ENCODE assay signal across 8 cellular contexts in genomic region chr17:8189711-8190477, GRCh38. TPM values are rescaled to one million over a fixed set of nuclear protein-coding genes. Genes with fewer than 3 reads are reported as not detected.
DNase-seq lines count a peak whose midpoint lies in the region; ATAC-seq and TF ChIP-seq lines count a peak whose summit lies in the region.

TSS of gene BORCS6 (minus strand) at chr17:8190180. CDS start at chr17:8190140, 40 bp downstream.

- peaks cover 0 to 13% (median 11%) of the 10 kb centered on the region in 3 donors for H3K4me1 Mint-ChIP-seq in T-cell
- peaks cover 1% of the 10 kb centered on the region for H3K4me1 Mint-ChIP-seq in progenitor cell of endocrine pancreas (ENCODE audit: low read depth)

- H3K4me3 ChIP-seq in GM12875 (ENCODE audit: low read depth, low read length) (peak within 1 kb of the TSS; percentile 97), adrenal gland (peak within 1 kb of the TSS; percentile 62 to 98 (median 86)), heart right ventricle (peak within 1 kb of the TSS; percentile 29 to 90 (median 82)), urinary bladder (ENCODE audit: low read depth, low read length) (peak within 1 kb of the TSS; percentile 71)

- DNase-seq in NCI-H1436 treated with DMSO at 0.1 percent for 48 hours (lab: John Stamatoyannopoulos, UW) (peak; percentile 93), T-cell (peak; percentile 78 to 98 (median 94)), adrenal gland (peak; percentile 96 to 99 (median 99)), heart right ventricle (peak; percentile 96 to 98), progenitor cell of endocrine pancreas (ENCODE audit: low spot score, unreplicated experiment) (peak; percentile 84)

- peak; percentile 42 to 89 for TF ChIP-seq POLR2A in adrenal gland (IDR thresholded peaks at IDR 0.05)

- no peaks in the 10 kb centered on the region for H3K9me3 Mint-ChIP-seq in T-cell
- no peaks in the 10 kb centered on the region for H3K9me3 Mint-ChIP-seq in progenitor cell of endocrine pancreas (ENCODE audit: low read depth)

- H3K27me3 ChIP-seq in adrenal gland, result no peaks in the 10 kb centered on the region
- no peaks in the 10 kb centered on the region for H3K27me3 ChIP-seq in heart right ventricle

- H3K36me3 ChIP-seq in adrenal gland (replicated peaks in 1 of 2), result no peaks in the 10 kb centered on the region
- no peaks in the 10 kb centered on the region for H3K36me3 ChIP-seq in heart right ventricle
- H3K36me3 ChIP-seq in urinary bladder (ENCODE audit: insufficient read depth), result no peaks in the 10 kb centered on the region

- no peaks in the 10 kb centered on the region for H3K36me3 Mint-ChIP-seq in T-cell
- no peaks in the 10 kb centered on the region for H3K36me3 Mint-ChIP-seq in progenitor cell of endocrine pancreas (ENCODE audit: insufficient read depth)

- peak; percentile 62 for ATAC-seq in HG02798 (IDR thresholded peaks at IDR 0.05; ENCODE audit: poor library complexity, unreplicated experiment)
- ATAC-seq in T-cell (replicated peaks in 1 of 4), result peak; percentile 70 to 75 (median 72)
- peak; percentile 70 to 83 (median 76) for ATAC-seq in heart right ventricle

- 0 to 1% (median 1%) methylated on average over 17 to 70 of the region's 70 CpGs for WGBS in adrenal gland, 4 donors
- WGBS in heart right ventricle, 2 donors, result 0% methylated on average over 70 of the region's 70 CpGs
- under 1% methylated on average over 70 of the region's 70 CpGs for WGBS in urinary bladder

- no peak within 1 kb of the TSS for H3K4me3 Mint-ChIP-seq in T-cell
- H3K4me3 Mint-ChIP-seq in progenitor cell of endocrine pancreas (ENCODE audit: low read depth), result no peak within 1 kb of the TSS

- H3K27ac ChIP-seq in adrenal gland (peak within 1 kb of the TSS; percentile 91 to 96 (median 95)), heart right ventricle (peak within 1 kb of the TSS; percentile 87 to 99 (median 94)), urinary bladder (ENCODE audit: low read depth) (peak within 1 kb of the TSS; percentile 94)

- POLR2A ChIA-PET in T-cell (lab: Charles Lee), result interaction anchor here (0.6 to 3.4 kb wide), 10 partner anchors 10 to 59 kb away, joined by 3 to 18 read pairs (median 6); partner anchors contain the start of genes AURKB (in 1 of the 2) and PFAS (in 1 of the 2)

- intact Hi-C loops in adrenal gland (cut with DNase I), result loop anchor here (5.0 to 10.0 kb wide), 2 partner anchors 37 to 65 kb away; partner anchors contain the start of gene HES7 (in 1 of the 2)
- intact Hi-C loops in heart right ventricle (cut with DNase I), result loop anchor here in 6 of 10 donors (5.0 to 10.0 kb wide), 5 partner anchors 32 to 107 kb away; partner anchors contain the start of genes HES7 (in 3 of the 6), SLC25A35 (in 2 of the 6) and ALOXE3 (in 1 of the 6)

- H3K27me3 Mint-ChIP-seq in T-cell (no peaks in the 10 kb centered on the region), progenitor cell of endocrine pancreas (no peaks in the 10 kb centered on the region)

- CTCF ChIA-PET in T-cell (lab: Charles Lee), result interaction anchor here in 1 of 2 donors (0.5 to 2.3 kb wide), 7 partner anchors 17 to 111 kb away, joined by 3 to 12 read pairs (median 4); partner anchors contain the start of gene CTC1

- H3K9me3 ChIP-seq in adrenal gland (replicated peaks in 1 of 3) (no peaks in the 10 kb centered on the region), heart right ventricle (no peaks in the 10 kb centered on the region)

- H3K4me1 ChIP-seq in adrenal gland (replicated peaks in 1 of 2) (peaks cover 31 to 38% of the 10 kb centered on the region in 2 donors), heart right ventricle (peaks cover 11 to 65% (median 42%) of the 10 kb centered on the region in 9 donors), urinary bladder (ENCODE audit: insufficient read depth) (no peaks in the 10 kb centered on the region)

- H3K27ac Mint-ChIP-seq in T-cell, result peak within 1 kb of the TSS; percentile 91 to 93
- peak within 1 kb of the TSS; percentile 63 for H3K27ac Mint-ChIP-seq in progenitor cell of endocrine pancreas

- peak; percentile 10; the same call in 1 of the 2 replicates for TF ChIP-seq CTCF in GM12875 (IDR thresholded peaks at IDR 0.05; ENCODE audit: borderline replicate concordance, insufficient read depth, low read depth, low read length)
- peak in 1 of 6 experiments; percentile 18 for TF ChIP-seq CTCF in adrenal gland (IDR thresholded peaks at IDR 0.05)
- peak in 4 of 9 donors; percentile 10 to 33 (median 22) for TF ChIP-seq CTCF in heart right ventricle (IDR thresholded peaks at IDR 0.05)
- TF ChIP-seq CTCF in progenitor cell of endocrine pancreas (IDR thresholded peaks at IDR 0.05; ENCODE audit: unreplicated experiment), result peak; percentile 23

RNA-seq across cellular contexts. Expression of gene BORCS6, which starts in this region (rescaled TPM):
- total RNA-seq in T-cell (10 to 100 TPM in 3 of 5 donors, 1 to 10 TPM in 2; 6.7 to 21.3 (median 17.2) TPM), adrenal gland (10 to 100 TPM; 10.5 to 29.7 (median 15.2) TPM), heart right ventricle (1 to 10 TPM; 5.3 to 9.4 (median 7.7) TPM), progenitor cell of endocrine pancreas (5.2 and 5.3 TPM in 2 replicates), urinary bladder (3.6 TPM)
- polyA plus RNA-seq in adrenal gland (1 to 10 TPM; 3.3 to 5.3 (median 5.0) TPM), heart right ventricle (10 to 100 TPM in 1 of 2 donors, 1 to 10 TPM in 1; 4.2 to 13.8 TPM), urinary bladder (14.9 TPM)

Comparison
In these comparisons a context has a peak if more than half of its experiments do, and no peak if none do; other contexts are left out.
1. Peak in every context shown above with its lines: DNase-seq, ATAC-seq, H3K4me3 ChIP-seq and H3K27ac ChIP-seq.